In the genomic region with DNA sequence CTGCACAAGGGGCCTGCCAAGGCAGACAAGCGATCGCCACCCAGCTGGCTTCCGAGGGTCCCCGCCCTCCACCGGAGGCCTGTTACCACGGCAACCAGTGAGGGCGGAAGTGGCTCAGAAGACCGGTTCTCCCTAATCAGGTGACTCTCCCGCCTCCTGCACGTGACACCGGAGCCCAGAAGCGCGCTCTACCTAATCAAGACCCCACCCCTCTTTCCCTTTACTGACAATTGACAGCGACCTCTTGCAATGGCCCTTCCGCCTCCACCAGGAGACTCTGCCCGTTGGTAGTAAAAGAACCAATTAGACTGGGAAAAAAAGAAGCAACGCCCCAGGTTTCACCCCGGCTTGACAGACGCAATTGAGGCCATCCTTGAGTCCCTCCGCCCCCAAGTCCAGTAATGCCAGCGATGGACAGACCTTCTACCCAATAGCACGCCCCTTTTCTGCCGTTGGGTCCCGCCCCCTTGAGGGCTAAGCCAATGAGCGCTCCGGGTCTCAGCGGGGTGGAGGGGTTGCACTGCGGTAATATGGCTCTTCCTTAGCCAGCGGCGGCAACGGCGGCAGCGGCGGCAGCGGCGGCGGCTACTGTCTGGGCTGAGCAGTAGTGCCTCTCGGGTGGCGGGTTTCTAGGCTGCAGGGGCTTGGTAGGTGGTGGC, we compare ENCODE assay signal across 1 cellular context.
A peak's percentile ranks its signal among the peaks of the same experiment; 100 is the strongest.
TF ChIP-seq lines count a peak whose summit lies in the region.

A gene (plus strand): TSS at position 525 of the 659 bp plus-strand sequence. CDS start 198 bp downstream, outside the sequence.

TF ChIP-seq in HepG2, 621 proteins besides CTCF, POLR2A, EP300 and RAD21 (continued from another document and continues in another):
- TF ChIP-seq, protein P1, sequence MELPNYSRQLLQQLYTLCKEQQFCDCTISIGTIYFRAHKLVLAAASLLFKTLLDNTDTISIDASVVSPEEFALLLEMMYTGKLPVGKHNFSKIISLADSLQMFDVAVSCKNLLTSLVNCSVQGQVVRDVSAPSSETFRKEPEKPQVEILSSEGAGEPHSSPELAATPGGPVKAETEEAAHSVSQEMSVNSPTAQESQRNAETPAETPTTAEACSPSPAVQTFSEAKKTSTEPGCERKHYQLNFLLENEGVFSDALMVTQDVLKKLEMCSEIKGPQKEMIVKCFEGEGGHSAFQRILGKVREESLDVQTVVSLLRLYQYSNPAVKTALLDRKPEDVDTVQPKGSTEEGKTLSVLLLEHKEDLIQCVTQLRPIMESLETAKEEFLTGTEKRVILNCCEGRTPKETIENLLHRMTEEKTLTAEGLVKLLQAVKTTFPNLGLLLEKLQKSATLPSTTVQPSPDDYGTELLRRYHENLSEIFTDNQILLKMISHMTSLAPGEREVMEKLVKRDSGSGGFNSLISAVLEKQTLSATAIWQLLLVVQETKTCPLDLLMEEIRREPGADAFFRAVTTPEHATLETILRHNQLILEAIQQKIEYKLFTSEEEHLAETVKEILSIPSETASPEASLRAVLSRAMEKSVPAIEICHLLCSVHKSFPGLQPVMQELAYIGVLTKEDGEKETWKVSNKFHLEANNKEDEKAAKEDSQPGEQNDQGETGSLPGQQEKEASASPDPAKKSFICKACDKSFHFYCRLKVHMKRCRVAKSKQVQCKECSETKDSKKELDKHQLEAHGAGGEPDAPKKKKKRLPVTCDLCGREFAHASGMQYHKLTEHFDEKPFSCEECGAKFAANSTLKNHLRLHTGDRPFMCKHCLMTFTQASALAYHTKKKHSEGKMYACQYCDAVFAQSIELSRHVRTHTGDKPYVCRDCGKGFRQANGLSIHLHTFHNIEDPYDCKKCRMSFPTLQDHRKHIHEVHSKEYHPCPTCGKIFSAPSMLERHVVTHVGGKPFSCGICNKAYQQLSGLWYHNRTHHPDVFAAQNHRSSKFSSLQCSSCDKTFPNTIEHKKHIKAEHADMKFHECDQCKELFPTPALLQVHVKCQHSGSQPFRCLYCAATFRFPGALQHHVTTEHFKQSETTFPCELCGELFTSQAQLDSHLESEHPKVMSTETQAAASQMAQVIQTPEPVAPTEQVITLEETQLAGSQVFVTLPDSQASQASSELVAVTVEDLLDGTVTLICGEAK (IDR thresholded peaks at IDR 0.05) = no peak
- TF ChIP-seq, protein P1 (CRISPR knock-in tag; IDR thresholded peaks at IDR 0.05) = 0 out of 2 replicates have a peak, but pooled peaks have one; percentile 55
- no peak for TF ChIP-seq CCDC6 (CRISPR knock-in tag; IDR thresholded peaks at IDR 0.05)
- TF ChIP-seq ZNF343 (CRISPR knock-in tag; IDR thresholded peaks at IDR 0.05) = no peak
- TF ChIP-seq LCORL (IDR thresholded peaks at IDR 0.05) = no peak
- TF ChIP-seq LCORL (CRISPR knock-in tag; IDR thresholded peaks at IDR 0.05) = no peak
- no peak for TF ChIP-seq POGZ (CRISPR knock-in tag; IDR thresholded peaks at IDR 0.05)
- TF ChIP-seq, protein P2, sequence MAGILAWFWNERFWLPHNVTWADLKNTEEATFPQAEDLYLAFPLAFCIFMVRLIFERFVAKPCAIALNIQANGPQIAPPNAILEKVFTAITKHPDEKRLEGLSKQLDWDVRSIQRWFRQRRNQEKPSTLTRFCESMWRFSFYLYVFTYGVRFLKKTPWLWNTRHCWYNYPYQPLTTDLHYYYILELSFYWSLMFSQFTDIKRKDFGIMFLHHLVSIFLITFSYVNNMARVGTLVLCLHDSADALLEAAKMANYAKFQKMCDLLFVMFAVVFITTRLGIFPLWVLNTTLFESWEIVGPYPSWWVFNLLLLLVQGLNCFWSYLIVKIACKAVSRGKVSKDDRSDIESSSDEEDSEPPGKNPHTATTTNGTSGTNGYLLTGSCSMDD (CRISPR knock-in tag; IDR thresholded peaks at IDR 0.05) = no peak
- TF ChIP-seq, protein P3, sequence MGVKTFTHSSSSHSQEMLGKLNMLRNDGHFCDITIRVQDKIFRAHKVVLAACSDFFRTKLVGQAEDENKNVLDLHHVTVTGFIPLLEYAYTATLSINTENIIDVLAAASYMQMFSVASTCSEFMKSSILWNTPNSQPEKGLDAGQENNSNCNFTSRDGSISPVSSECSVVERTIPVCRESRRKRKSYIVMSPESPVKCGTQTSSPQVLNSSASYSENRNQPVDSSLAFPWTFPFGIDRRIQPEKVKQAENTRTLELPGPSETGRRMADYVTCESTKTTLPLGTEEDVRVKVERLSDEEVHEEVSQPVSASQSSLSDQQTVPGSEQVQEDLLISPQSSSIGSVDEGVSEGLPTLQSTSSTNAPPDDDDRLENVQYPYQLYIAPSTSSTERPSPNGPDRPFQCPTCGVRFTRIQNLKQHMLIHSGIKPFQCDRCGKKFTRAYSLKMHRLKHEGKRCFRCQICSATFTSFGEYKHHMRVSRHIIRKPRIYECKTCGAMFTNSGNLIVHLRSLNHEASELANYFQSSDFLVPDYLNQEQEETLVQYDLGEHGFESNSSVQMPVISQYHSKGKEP (CRISPR knock-in tag; IDR thresholded peaks at IDR 0.05) = no peak
- no peak for TF ChIP-seq ZIK1 (CRISPR knock-in tag; IDR thresholded peaks at IDR 0.05; ENCODE audit: borderline replicate concordance, low read depth)
- no peak for TF ChIP-seq ZFP62 (CRISPR knock-in tag; IDR thresholded peaks at IDR 0.05)
- 0 out of 2 replicates have a peak, but pooled peaks have one; percentile 6 for TF ChIP-seq ATF7-NPFF (CRISPR knock-in tag; IDR thresholded peaks at IDR 0.05; ENCODE audit: low read depth)
- TF ChIP-seq, protein P4, sequence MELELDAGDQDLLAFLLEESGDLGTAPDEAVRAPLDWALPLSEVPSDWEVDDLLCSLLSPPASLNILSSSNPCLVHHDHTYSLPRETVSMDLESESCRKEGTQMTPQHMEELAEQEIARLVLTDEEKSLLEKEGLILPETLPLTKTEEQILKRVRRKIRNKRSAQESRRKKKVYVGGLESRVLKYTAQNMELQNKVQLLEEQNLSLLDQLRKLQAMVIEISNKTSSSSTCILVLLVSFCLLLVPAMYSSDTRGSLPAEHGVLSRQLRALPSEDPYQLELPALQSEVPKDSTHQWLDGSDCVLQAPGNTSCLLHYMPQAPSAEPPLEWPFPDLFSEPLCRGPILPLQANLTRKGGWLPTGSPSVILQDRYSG (CRISPR knock-in tag; IDR thresholded peaks at IDR 0.05) = no peak
- TF ChIP-seq SMC3 (IDR thresholded peaks at IDR 0.05; ENCODE audit: low read length) = no peak
- no peak for TF ChIP-seq ZNF614 (CRISPR knock-in tag; IDR thresholded peaks at IDR 0.05; ENCODE audit: borderline replicate concordance)
- no peak for TF ChIP-seq CAMTA2 (CRISPR knock-in tag; IDR thresholded peaks at IDR 0.05; ENCODE audit: borderline replicate concordance)
- TF ChIP-seq ZNF652 (CRISPR knock-in tag; IDR thresholded peaks at IDR 0.05; ENCODE audit: borderline replicate concordance, low read depth) = no peak
- TF ChIP-seq ZNF17 (CRISPR knock-in tag; IDR thresholded peaks at IDR 0.05) = no peak
- TF ChIP-seq ZNF24 (IDR thresholded peaks at IDR 0.05) = no peak
- TF ChIP-seq TCF7L2 (IDR thresholded peaks at IDR 0.05; ENCODE audit: low read depth, low read length) = no peak
- no peak for TF ChIP-seq MBD4 (IDR thresholded peaks at IDR 0.05; ENCODE audit: borderline replicate concordance, low read length)
- peak; percentile 96 for TF ChIP-seq SAP130 (CRISPR knock-in tag; IDR thresholded peaks at IDR 0.05; ENCODE audit: low read depth)
- TF ChIP-seq HDAC2 (CRISPR knock-in tag; IDR thresholded peaks at IDR 0.05) = peak; percentile 34; the same call in 1 of the 2 replicates
- no peak for TF ChIP-seq ATAD3A (CRISPR knock-in tag; IDR thresholded peaks at IDR 0.05)
- TF ChIP-seq ZNF225 (CRISPR knock-in tag; IDR thresholded peaks at IDR 0.05) = no peak; the same call in 1 of the 2 replicates
- TF ChIP-seq, protein P5, sequence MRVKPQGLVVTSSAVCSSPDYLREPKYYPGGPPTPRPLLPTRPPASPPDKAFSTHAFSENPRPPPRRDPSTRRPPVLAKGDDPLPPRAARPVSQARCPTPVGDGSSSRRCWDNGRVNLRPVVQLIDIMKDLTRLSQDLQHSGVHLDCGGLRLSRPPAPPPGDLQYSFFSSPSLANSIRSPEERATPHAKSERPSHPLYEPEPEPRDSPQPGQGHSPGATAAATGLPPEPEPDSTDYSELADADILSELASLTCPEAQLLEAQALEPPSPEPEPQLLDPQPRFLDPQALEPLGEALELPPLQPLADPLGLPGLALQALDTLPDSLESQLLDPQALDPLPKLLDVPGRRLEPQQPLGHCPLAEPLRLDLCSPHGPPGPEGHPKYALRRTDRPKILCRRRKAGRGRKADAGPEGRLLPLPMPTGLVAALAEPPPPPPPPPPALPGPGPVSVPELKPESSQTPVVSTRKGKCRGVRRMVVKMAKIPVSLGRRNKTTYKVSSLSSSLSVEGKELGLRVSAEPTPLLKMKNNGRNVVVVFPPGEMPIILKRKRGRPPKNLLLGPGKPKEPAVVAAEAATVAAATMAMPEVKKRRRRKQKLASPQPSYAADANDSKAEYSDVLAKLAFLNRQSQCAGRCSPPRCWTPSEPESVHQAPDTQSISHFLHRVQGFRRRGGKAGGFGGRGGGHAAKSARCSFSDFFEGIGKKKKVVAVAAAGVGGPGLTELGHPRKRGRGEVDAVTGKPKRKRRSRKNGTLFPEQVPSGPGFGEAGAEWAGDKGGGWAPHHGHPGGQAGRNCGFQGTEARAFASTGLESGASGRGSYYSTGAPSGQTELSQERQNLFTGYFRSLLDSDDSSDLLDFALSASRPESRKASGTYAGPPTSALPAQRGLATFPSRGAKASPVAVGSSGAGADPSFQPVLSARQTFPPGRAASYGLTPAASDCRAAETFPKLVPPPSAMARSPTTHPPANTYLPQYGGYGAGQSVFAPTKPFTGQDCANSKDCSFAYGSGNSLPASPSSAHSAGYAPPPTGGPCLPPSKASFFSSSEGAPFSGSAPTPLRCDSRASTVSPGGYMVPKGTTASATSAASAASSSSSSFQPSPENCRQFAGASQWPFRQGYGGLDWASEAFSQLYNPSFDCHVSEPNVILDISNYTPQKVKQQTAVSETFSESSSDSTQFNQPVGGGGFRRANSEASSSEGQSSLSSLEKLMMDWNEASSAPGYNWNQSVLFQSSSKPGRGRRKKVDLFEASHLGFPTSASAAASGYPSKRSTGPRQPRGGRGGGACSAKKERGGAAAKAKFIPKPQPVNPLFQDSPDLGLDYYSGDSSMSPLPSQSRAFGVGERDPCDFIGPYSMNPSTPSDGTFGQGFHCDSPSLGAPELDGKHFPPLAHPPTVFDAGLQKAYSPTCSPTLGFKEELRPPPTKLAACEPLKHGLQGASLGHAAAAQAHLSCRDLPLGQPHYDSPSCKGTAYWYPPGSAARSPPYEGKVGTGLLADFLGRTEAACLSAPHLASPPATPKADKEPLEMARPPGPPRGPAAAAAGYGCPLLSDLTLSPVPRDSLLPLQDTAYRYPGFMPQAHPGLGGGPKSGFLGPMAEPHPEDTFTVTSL (CRISPR knock-in tag; IDR thresholded peaks at IDR 0.05; ENCODE audit: borderline replicate concordance) = no peak
- TF ChIP-seq, protein P6, sequence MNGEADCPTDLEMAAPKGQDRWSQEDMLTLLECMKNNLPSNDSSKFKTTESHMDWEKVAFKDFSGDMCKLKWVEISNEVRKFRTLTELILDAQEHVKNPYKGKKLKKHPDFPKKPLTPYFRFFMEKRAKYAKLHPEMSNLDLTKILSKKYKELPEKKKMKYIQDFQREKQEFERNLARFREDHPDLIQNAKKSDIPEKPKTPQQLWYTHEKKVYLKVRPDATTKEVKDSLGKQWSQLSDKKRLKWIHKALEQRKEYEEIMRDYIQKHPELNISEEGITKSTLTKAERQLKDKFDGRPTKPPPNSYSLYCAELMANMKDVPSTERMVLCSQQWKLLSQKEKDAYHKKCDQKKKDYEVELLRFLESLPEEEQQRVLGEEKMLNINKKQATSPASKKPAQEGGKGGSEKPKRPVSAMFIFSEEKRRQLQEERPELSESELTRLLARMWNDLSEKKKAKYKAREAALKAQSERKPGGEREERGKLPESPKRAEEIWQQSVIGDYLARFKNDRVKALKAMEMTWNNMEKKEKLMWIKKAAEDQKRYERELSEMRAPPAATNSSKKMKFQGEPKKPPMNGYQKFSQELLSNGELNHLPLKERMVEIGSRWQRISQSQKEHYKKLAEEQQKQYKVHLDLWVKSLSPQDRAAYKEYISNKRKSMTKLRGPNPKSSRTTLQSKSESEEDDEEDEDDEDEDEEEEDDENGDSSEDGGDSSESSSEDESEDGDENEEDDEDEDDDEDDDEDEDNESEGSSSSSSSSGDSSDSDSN (CRISPR knock-in tag; IDR thresholded peaks at IDR 0.05) = no peak; the same call in 1 of the 2 replicates
- TF ChIP-seq ZKSCAN1 (IDR thresholded peaks at IDR 0.05; ENCODE audit: low read length) = no peak
- TF ChIP-seq NKX3-1 (CRISPR knock-in tag; IDR thresholded peaks at IDR 0.05) = no peak
- no peak for TF ChIP-seq NR2F2 (IDR thresholded peaks at IDR 0.05; ENCODE audit: borderline replicate concordance, low read depth)
- TF ChIP-seq, protein P7, sequence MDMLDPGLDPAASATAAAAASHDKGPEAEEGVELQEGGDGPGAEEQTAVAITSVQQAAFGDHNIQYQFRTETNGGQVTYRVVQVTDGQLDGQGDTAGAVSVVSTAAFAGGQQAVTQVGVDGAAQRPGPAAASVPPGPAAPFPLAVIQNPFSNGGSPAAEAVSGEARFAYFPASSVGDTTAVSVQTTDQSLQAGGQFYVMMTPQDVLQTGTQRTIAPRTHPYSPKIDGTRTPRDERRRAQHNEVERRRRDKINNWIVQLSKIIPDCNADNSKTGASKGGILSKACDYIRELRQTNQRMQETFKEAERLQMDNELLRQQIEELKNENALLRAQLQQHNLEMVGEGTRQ (IDR thresholded peaks at IDR 0.05; ENCODE audit: low read depth, low read length) = peak; percentile 99
- TF ChIP-seq, protein P7 (CRISPR knock-in tag; IDR thresholded peaks at IDR 0.05; ENCODE audit: borderline replicate concordance) = peak; percentile 100
